15 cellular contexts compared by ENCODE assay signal in the genomic region with DNA sequence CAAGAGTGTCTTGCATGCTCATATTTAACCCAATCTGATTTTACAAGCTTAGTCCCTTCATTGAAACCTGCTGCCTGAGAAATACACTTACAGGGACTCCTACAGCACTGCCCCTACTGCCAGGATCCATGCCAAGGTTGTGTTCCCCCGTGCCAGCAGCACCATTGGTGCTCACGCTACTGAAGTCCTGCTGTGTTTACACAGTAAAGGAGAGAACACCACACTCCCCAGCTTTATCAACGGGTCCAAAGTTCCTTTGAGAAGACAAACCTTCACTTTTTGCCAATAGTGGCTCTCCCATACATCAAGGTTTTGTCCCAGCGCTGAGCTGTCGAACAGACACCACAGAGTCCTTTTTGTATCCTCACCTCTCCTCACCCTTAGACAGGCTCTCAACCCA.
DNase-seq lines count a peak whose midpoint lies in the region; ATAC-seq and TF ChIP-seq lines count a peak whose summit lies in the region.
"Had no signal": no experiment of that assay in that cellular context is flagged by ENCODE, and none has a peak within 500 bp of the region (broad histone marks: within the 10 kb centered on the region; RNA-seq: fewer than 3 reads in every experiment).

No MANE protein-coding gene starts in this region.

- TF ChIP-seq CTCF in heart left ventricle (IDR thresholded peaks at IDR 0.05), result no peak
- no peak for TF ChIP-seq CTCF in right atrium auricular region (IDR thresholded peaks at IDR 0.05)
- TF ChIP-seq CTCF in transverse colon (IDR thresholded peaks at IDR 0.05), result no peak
- TF ChIP-seq CTCF in spleen (IDR thresholded peaks at IDR 0.05 in 8 of 11, conservative IDR thresholded peaks at IDR 0.05 in 3 of 11), result no peak

- H3K27ac ChIP-seq in heart left ventricle (peak overlapping the region in 1 of 12 donors; percentile 7), right atrium auricular region (no peak overlapping the region), transverse colon (no peak overlapping the region), spleen (no peak overlapping the region)
- H3K27ac ChIP-seq: A549, breast epithelium had no signal

- in situ Hi-C loops in transverse colon (cut with MboI; ENCODE audit: low pct_ligation_motif_present in 1 of 4, low pct_unique_long_range_greater_than_20kb in 1 of 4, low sequenced_read_pairs in 3 of 4), result no loop called here

- peaks cover 0 to 15% (median 6%) of the 10 kb centered on the region in 12 donors for H3K4me1 ChIP-seq in heart left ventricle
- H3K4me1 ChIP-seq in right atrium auricular region, result no peaks in the 10 kb centered on the region
- H3K4me1 ChIP-seq in transverse colon, result peaks cover 0 to 7% (median 2%) of the 10 kb centered on the region in 4 donors
- H3K4me1 ChIP-seq in spleen, result no peaks in the 10 kb centered on the region
- H3K4me1 ChIP-seq: A549, breast epithelium had no signal

- H3K9me3 ChIP-seq in heart left ventricle (no peaks in the 10 kb centered on the region), right atrium auricular region (no peaks in the 10 kb centered on the region), transverse colon (no peaks in the 10 kb centered on the region), spleen (no peaks in the 10 kb centered on the region)
- H3K9me3 ChIP-seq: A549, breast epithelium had no signal

- TF ChIP-seq EP300 in transverse colon (IDR thresholded peaks at IDR 0.05; ENCODE audit: low read depth), result no peak

- 66 to 72% (median 69%) methylated on average over 5 of the region's 5 CpGs for WGBS in heart left ventricle, 4 donors
- WGBS in transverse colon (ENCODE audit: low coverage in 1 of 2), 2 donors, result 50% methylated on average over 5 of the region's 5 CpGs; no CpG with 5 or more reads in 1 of the 2 donors
- WGBS in spleen, 5 donors, result 77 to 88% (median 81%) methylated on average over 5 of the region's 5 CpGs

- no peaks in the 10 kb centered on the region for H3K27me3 ChIP-seq in heart left ventricle
- no peaks in the 10 kb centered on the region for H3K27me3 ChIP-seq in right atrium auricular region
- H3K27me3 ChIP-seq in transverse colon, result no peaks in the 10 kb centered on the region
- no peaks in the 10 kb centered on the region for H3K27me3 ChIP-seq in spleen (replicated peaks in 1 of 7)
- H3K27me3 ChIP-seq: breast epithelium had no signal

- H3K36me3 ChIP-seq in heart left ventricle, result peaks cover 0 to 18% (median 0%) of the 10 kb centered on the region in 9 donors
- no peaks in the 10 kb centered on the region for H3K36me3 ChIP-seq in right atrium auricular region
- no peaks in the 10 kb centered on the region for H3K36me3 ChIP-seq in transverse colon
- H3K36me3 ChIP-seq in spleen, result no peaks in the 10 kb centered on the region
- H3K36me3 ChIP-seq: breast epithelium had no signal

- no peak for TF ChIP-seq POLR2A in heart left ventricle (IDR thresholded peaks at IDR 0.05)
- TF ChIP-seq POLR2A in transverse colon (IDR thresholded peaks at IDR 0.05), result no peak
- TF ChIP-seq POLR2A in spleen (IDR thresholded peaks at IDR 0.05), result no peak

- ATAC-seq in heart left ventricle (peak; percentile 42 to 70 (median 49)), HG02763 (IDR thresholded peaks at IDR 0.05; ENCODE audit: unreplicated experiment) (peak; percentile 19), HG03575 (IDR thresholded peaks at IDR 0.05; ENCODE audit: extremely low read depth, insufficient number of reproducible peaks, low FRiP score, unreplicated experiment) (peak; percentile 4)
- ATAC-seq: A549 had no signal

- DNase-seq in heart left ventricle (no peak), right atrium auricular region (ENCODE audit: low spot score) (no peak), transverse colon (peak; percentile 32), NCI-H2171 (lab: John Stamatoyannopoulos, UW) (no peak), spleen (no peak), NCI-H2029 (lab: John Stamatoyannopoulos, UW) (no peak)
- DNase-seq: activated CD4-positive, alpha-beta T cell treated with anti-CD3 and anti-CD28 coated beads, Interleukin-2, amount 10 ng/mL, durations not matched to agents 7 days and 5 days; activated gamma-delta T cell; left cardiac atrium; NCI-H2171 treated with DMSO at 0.1 percent for 48 hours; OCI-M1 had no signal

- intact Hi-C loops in heart left ventricle (cut with DNase I), result no loop called here
- intact Hi-C loops in transverse colon (cut with DNase I; ENCODE audit: low total_unique reads), result no loop called here
- intact Hi-C loops in spleen (cut with DNase I; ENCODE audit: low total_unique reads), result no loop called here

- H3K4me3 ChIP-seq in heart left ventricle (no peak overlapping the region), right atrium auricular region (no peak overlapping the region), transverse colon (no peak overlapping the region), spleen (no peak overlapping the region)
- H3K4me3 ChIP-seq: A549, breast epithelium had no signal
